Comparison of ENCODE assay signal across 20 cellular contexts in the genomic region with DNA sequence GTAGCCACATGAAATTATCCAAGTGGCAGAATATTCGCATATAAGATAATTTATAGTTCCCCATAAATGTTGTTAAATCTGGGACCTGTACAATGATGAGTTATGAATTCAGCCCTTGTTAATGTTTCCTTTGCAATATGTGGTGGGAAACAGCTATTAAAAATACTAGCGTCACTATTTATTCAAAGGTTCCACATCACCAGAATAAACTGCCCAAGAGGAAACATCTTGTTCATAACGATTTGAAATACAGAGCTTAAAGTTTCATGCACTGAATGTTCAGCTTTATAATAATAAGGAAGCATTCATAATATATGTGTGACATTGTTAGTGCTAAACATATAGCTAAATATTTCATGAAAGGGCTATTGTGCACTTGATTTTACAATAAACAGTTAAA.
DNase-seq lines count a peak whose midpoint lies in the region; ATAC-seq, FAIRE-seq and TF ChIP-seq lines count a peak whose summit lies in the region.
"Had no signal": no experiment of that assay in that cellular context is flagged by ENCODE, and none has a peak within 500 bp of the region (broad histone marks: within the 10 kb centered on the region; RNA-seq: fewer than 3 reads in every experiment).

No MANE protein-coding gene starts in this region.

- POLR2A ChIA-PET in endothelial cell of umbilical vein (lab: Charles Lee), result interaction anchor here (0.7 kb wide), 1 partner anchor 488 kb away, joined by 3 read pairs; no protein-coding TSS in a partner anchor
- POLR2A ChIA-PET in Caco-2 (lab: Charles Lee), result no interaction called here

- no peak for ATAC-seq in GM21381 (IDR thresholded peaks at IDR 0.05; ENCODE audit: unreplicated experiment)
- ATAC-seq: CD8-positive, alpha-beta T cell; K562 had no signal

- H3K27me3 ChIP-seq in endothelial cell of umbilical vein (ENCODE audit: control insufficient read depth in 2 of 2, insufficient read depth in 2 of 2, low read length in 2 of 2), result no peaks in the 10 kb centered on the region
- no peaks in the 10 kb centered on the region for H3K27me3 ChIP-seq in Caco-2 (replicated peaks; ENCODE audit: control insufficient read depth, insufficient read depth, low read length)
- H3K27me3 ChIP-seq: BLaER1 treated with 17β-estradiol and CSF1 and Interleukin-3, amounts not matched to agents 10 nM and 100 nM had no signal

- no peak overlapping the region for H3K27ac ChIP-seq in endothelial cell of umbilical vein (ENCODE audit: insufficient read depth, low read depth, low read length)
- H3K27ac ChIP-seq: BLaER1 treated with 17β-estradiol and CSF1 and Interleukin-3, amounts not matched to agents 10 nM and 100 nM; GM23248 had no signal

- no peak overlapping the region for H3K4me3 Mint-ChIP-seq in Caco-2 (ENCODE audit: unreplicated experiment)
- H3K4me3 Mint-ChIP-seq: B cell; CD8-positive, alpha-beta T cell had no signal

- intact Hi-C loops in endothelial cell of umbilical vein (cut with micrococcal nuclease), result no loop called here
- intact Hi-C loops in Caco-2 (cut with micrococcal nuclease; ENCODE audit: unreplicated experiment), result no loop called here

- BruUV-seq in endothelial cell of umbilical vein (replicated peaks; lab: Mats Ljungman, UMichigan) (no TSS peak), Caco-2 (replicated peaks; lab: Mats Ljungman, UMichigan) (no TSS peak)

- no peaks in the 10 kb centered on the region for H3K4me1 Mint-ChIP-seq in Caco-2 (ENCODE audit: low read depth, unreplicated experiment)
- H3K4me1 Mint-ChIP-seq: B cell had no signal

- H3K9me3 ChIP-seq in endothelial cell of umbilical vein (replicated peaks; ENCODE audit: control insufficient read depth, insufficient read depth, low read length) (no peaks in the 10 kb centered on the region), Caco-2 (no peaks in the 10 kb centered on the region)
- H3K9me3 ChIP-seq: BLaER1 treated with 17β-estradiol and CSF1 and Interleukin-3, amounts not matched to agents 10 nM and 100 nM had no signal

- dilution Hi-C loops in endothelial cell of umbilical vein (cut with MboI; ENCODE audit: extremely low pct_ligation_motif_present, low sequenced_read_pairs), result no loop called here

- H3K9ac ChIP-seq in endothelial cell of umbilical vein (replicated peaks; ENCODE audit: extremely low read depth, insufficient read depth, low read length), result no peak overlapping the region
- H3K9ac ChIP-seq: BLaER1 treated with 17β-estradiol and CSF1 and Interleukin-3, amounts not matched to agents 10 nM and 100 nM; GM23248 had no signal

- no peaks in the 10 kb centered on the region for H3K9me3 Mint-ChIP-seq in Caco-2 (ENCODE audit: unreplicated experiment)
- H3K9me3 Mint-ChIP-seq: CD8-positive, alpha-beta T cell had no signal

- H3K36me3 Mint-ChIP-seq in Caco-2 (ENCODE audit: insufficient read depth, unreplicated experiment), result no peaks in the 10 kb centered on the region
- H3K36me3 Mint-ChIP-seq: CD8-positive, alpha-beta T cell had no signal

- TF ChIP-seq POLR2A in endothelial cell of umbilical vein (IDR thresholded peaks at IDR 0.05; ENCODE audit: low read depth, low read length), result no peak

- H3K36me3 ChIP-seq in endothelial cell of umbilical vein (ENCODE audit: control insufficient read depth in 2 of 2, extremely low read depth in 1 of 2, insufficient read depth in 2 of 2, low read length in 2 of 2) (no peaks in the 10 kb centered on the region), Caco-2 (ENCODE audit: control insufficient read depth, insufficient read depth, low read length) (no peaks in the 10 kb centered on the region)
- H3K36me3 ChIP-seq: BLaER1 treated with 17β-estradiol and CSF1 and Interleukin-3, amounts not matched to agents 10 nM and 100 nM had no signal

- FAIRE-seq in endothelial cell of umbilical vein (lab: Jason Lieb, UNC), result no peak
- FAIRE-seq: G401.6, GM12891, GM19239, H54, HTR-8/SVneo, K562 had no signal

- H3K4me1 ChIP-seq in endothelial cell of umbilical vein (ENCODE audit: control insufficient read depth, extremely low read depth, insufficient read depth, low read length) (no peaks in the 10 kb centered on the region), Caco-2 (no peaks in the 10 kb centered on the region)
- H3K4me1 ChIP-seq: BLaER1 treated with 17β-estradiol and CSF1 and Interleukin-3, amounts not matched to agents 10 nM and 100 nM had no signal

- CTCF ChIA-PET in endothelial cell of umbilical vein (lab: Charles Lee) (interaction anchor here (0.7 to 1.5 kb wide), 3 partner anchors 10 to 578 kb away, joined by 3 to 5 read pairs (median 3); no protein-coding TSS in a partner anchor), Caco-2 (lab: Charles Lee) (no interaction called here)

- no peaks in the 10 kb centered on the region for H4K20me1 ChIP-seq in endothelial cell of umbilical vein (replicated peaks; ENCODE audit: control insufficient read depth, extremely low read depth, insufficient read depth, low read length)
- H4K20me1 ChIP-seq: BLaER1 treated with 17β-estradiol and CSF1 and Interleukin-3, amounts not matched to agents 10 nM and 100 nM had no signal

- H3K27me3 Mint-ChIP-seq in Caco-2 (ENCODE audit: insufficient read depth, unreplicated experiment), result no peaks in the 10 kb centered on the region
- H3K27me3 Mint-ChIP-seq: B cell had no signal

- TF ChIP-seq CTCF in endothelial cell of umbilical vein (IDR thresholded peaks at IDR 0.05; ENCODE audit: extremely low read depth in 1 of 2, insufficient read depth in 1 of 2, low read depth in 1 of 2, low read length in 2 of 2), result no peak
- no peak for TF ChIP-seq CTCF in Caco-2 (IDR thresholded peaks at IDR 0.05; ENCODE audit: insufficient read depth in 1 of 2, low read depth in 1 of 2, low read length in 1 of 2, severe bottlenecking in 1 of 2, unreplicated experiment in 1 of 2)

- no peaks in the 10 kb centered on the region for H3K79me2 ChIP-seq in endothelial cell of umbilical vein (ENCODE audit: control insufficient read depth, insufficient read depth, low read length)

- H3K4me3 ChIP-seq in endothelial cell of umbilical vein (replicated peaks in 1 of 3; ENCODE audit: insufficient read depth in 1 of 3, low read depth in 1 of 3, low read length in 3 of 3) (no peak overlapping the region), Caco-2 (ENCODE audit: low read depth, low read length) (no peak overlapping the region)
- H3K4me3 ChIP-seq: BLaER1 treated with 17β-estradiol and CSF1 and Interleukin-3, amounts not matched to agents 10 nM and 100 nM; GM23248; K562 had no signal

- no peak overlapping the region for H2AFZ ChIP-seq in endothelial cell of umbilical vein (ENCODE audit: low read depth, low read length)
- H2AFZ ChIP-seq: GM23248 had no signal

- H3K4me2 ChIP-seq in endothelial cell of umbilical vein (ENCODE audit: insufficient read depth, low read length), result no peak overlapping the region
- H3K4me2 ChIP-seq: BLaER1 treated with 17β-estradiol and CSF1 and Interleukin-3, amounts not matched to agents 10 nM and 100 nM had no signal

- no peak overlapping the region for H3K27ac Mint-ChIP-seq in Caco-2 (ENCODE audit: unreplicated experiment)
- H3K27ac Mint-ChIP-seq: B cell; CD8-positive, alpha-beta T cell had no signal

- DNase-seq in NCI-H1417 (lab: John Stamatoyannopoulos, UW) (peak in 2 of 3 experiments; percentile 20 to 77), NCI-H1417 treated with DMSO at 0.1 percent for 48 hours (lab: John Stamatoyannopoulos, UW) (no peak), NCI-H460 (ENCODE audit: extremely low read depth, low read depth) (peak; percentile 24), endothelial cell of umbilical vein (ENCODE audit: low read depth, low spot score) (peak; percentile 50), Caco-2 (no peak), NCI-H1092 treated with DMSO at 0.1 percent for 48 hours (lab: John Stamatoyannopoulos, UW) (no peak)
- DNase-seq: 8988T; CD8-positive, alpha-beta T cell; GM23248; HCEC 1CT; IMR-90 had no signal

- no peaks in the 10 kb centered on the region for H3K9me1 ChIP-seq in endothelial cell of umbilical vein (replicated peaks; ENCODE audit: control insufficient read depth, extremely low read depth, insufficient read depth, low read length)

TF ChIP-seq in endothelial cell of umbilical vein, 7 proteins besides CTCF, POLR2A, EP300 and RAD21:
- no peak for TF ChIP-seq POLR2AphosphoS5 (IDR thresholded peaks at IDR 0.05; ENCODE audit: insufficient read depth, low read depth, low read length)
- TF ChIP-seq FOS (IDR thresholded peaks at IDR 0.05; ENCODE audit: borderline replicate concordance, insufficient read depth, low read length), result no peak
- TF ChIP-seq, protein P1, sequence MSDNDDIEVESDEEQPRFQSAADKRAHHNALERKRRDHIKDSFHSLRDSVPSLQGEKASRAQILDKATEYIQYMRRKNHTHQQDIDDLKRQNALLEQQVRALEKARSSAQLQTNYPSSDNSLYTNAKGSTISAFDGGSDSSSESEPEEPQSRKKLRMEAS (IDR thresholded peaks at IDR 0.05; ENCODE audit: insufficient read depth, insufficient read length), result no peak
- TF ChIP-seq GATA2 (IDR thresholded peaks at IDR 0.05; ENCODE audit: insufficient read depth, insufficient read length, low read depth, low read length), result no peak
- TF ChIP-seq JUN (IDR thresholded peaks at IDR 0.05; ENCODE audit: borderline replicate concordance, insufficient read depth, insufficient read length, low read depth), result no peak
- TF ChIP-seq MYC (IDR thresholded peaks at IDR 0.05; ENCODE audit: low read depth, low read length), result no peak
- no peak for TF ChIP-seq EZH2 (IDR thresholded peaks at IDR 0.05; ENCODE audit: borderline replicate concordance, low read depth, low read length, severe bottlenecking)

Comparison
In these comparisons a context has a peak if more than half of its experiments do, and no peak if none do; other contexts are left out.
1. DNase-seq: peak in NCI-H1417 (2 of 3), NCI-H460 (single experiment) and endothelial cell of umbilical vein (single experiment); none in NCI-H1417 treated with DMSO at 0.1 percent for 48 hours (single experiment), Caco-2 (0 of 2) and NCI-H1092 treated with DMSO at 0.1 percent for 48 hours (single experiment).